ENCODE assay signal across 28 cellular contexts in the genomic region with DNA sequence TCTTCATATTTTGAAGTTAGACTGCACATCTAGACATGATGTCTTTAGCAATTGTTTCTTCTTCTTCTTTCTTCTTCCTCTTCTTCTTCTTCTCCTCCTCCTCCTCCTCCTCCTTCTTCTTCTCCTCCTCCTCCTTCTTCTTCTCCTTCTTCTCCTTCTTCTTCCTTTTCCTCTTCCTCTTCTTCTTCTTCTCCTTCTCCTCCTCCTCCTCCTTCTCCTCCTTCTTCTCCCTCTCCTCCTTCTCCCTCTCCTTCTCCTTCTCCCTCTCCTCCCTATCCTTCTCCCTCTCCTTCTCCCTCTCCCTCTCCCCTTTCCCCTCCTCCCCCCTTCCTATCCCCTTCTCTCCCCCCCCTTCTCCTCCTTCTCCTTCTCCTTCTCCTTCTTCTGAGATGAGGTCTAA.
"Had no signal": no experiment of that assay in that cellular context is flagged by ENCODE, and none has a peak within 500 bp of the region (broad histone marks: within the 10 kb centered on the region; RNA-seq: fewer than 3 reads in every experiment).

No MANE protein-coding gene starts in this region.

- H3K4me1 ChIP-seq: colonic mucosa had no signal

- H3K27ac ChIP-seq: body of pancreas, colonic mucosa had no signal

- H3K27ac Mint-ChIP-seq: activated CD4-positive, alpha-beta T cell treated with anti-CD3 and anti-CD28 coated beads, Interleukin-2, amount 10 ng/mL, durations not matched to agents 7 days and 5 days; activated CD8-positive, alpha-beta T cell treated with anti-CD3 and anti-CD28 coated beads for 36 hours; activated naive CD8-positive, alpha-beta T cell; activated T-helper 17 cell treated with anti-CD3 and anti-CD28 coated beads, Interleukin-2, amount 50 U/mL, for 72 hours; endodermal cell; T-helper 17 cell; T-helper 2 cell treated with Interferon-gamma antibody and Interleukin-4, amounts not matched to agents 5 μg/mL and 100 μg/mL, for 36 hours had no signal

- H3K9me3 ChIP-seq: body of pancreas, colonic mucosa had no signal

- H3K36me3 ChIP-seq: colonic mucosa had no signal

- H3K4me3 ChIP-seq: body of pancreas, colonic mucosa had no signal

- H3K4me3 Mint-ChIP-seq: activated CD4-positive, alpha-beta T cell treated with anti-CD3 and anti-CD28 coated beads, Interleukin-2, amount 10 ng/mL, durations not matched to agents 7 days and 5 days; activated CD8-positive, alpha-beta T cell treated with anti-CD3 and anti-CD28 coated beads for 36 hours; activated naive CD8-positive, alpha-beta T cell; activated T-cell treated with anti-CD3 and anti-CD28 coated beads, Interleukin-2, amount 50 U/mL, for 4 hours; activated T-helper 17 cell treated with anti-CD3 and anti-CD28 coated beads, Interleukin-2, amount 50 U/mL, for 72 hours; endodermal cell; T-helper 17 cell; T-helper 2 cell treated with Interferon-gamma antibody and Interleukin-4, amounts not matched to agents 5 μg/mL and 100 μg/mL, for 36 hours had no signal

- ATAC-seq: activated CD8-positive, alpha-beta T cell treated with anti-CD3 and anti-CD28 coated beads for 36 hours; activated T-cell treated with anti-CD3 and anti-CD28 coated beads, Interleukin-2, amount 50 U/mL, for 4 hours; activated T-helper 17 cell treated with anti-CD3 and anti-CD28 coated beads, Interleukin-2, amount 50 U/mL, for 72 hours; body of pancreas; esophagus mucosa; T-helper 17 cell had no signal

- DNase-seq: activated CD4-positive, alpha-beta T cell treated with anti-CD3 and anti-CD28 coated beads for 1 hour; activated CD4-positive, alpha-beta T cell treated with anti-CD3 and anti-CD28 coated beads for 4 hours; activated CD4-positive, alpha-beta T cell treated with anti-CD3 and anti-CD28 coated beads, Interleukin-2, amount 10 ng/mL, durations not matched to agents 7 days and 5 days; activated CD4-positive, alpha-beta T cell treated with anti-CD3 and anti-CD28 coated beads, Interleukin-2, amount 50 U/mL, for 48 hours; activated CD8-positive, alpha-beta memory T cell treated with anti-CD3 and anti-CD28 coated beads for 24 hours; activated CD8-positive, alpha-beta T cell treated with anti-CD3 and anti-CD28 coated beads for 36 hours; activated effector memory CD4-positive, alpha-beta T cell treated with Interleukin-2 at 50 U/mL for 16 hours; activated gamma-delta T cell treated with Interleukin-2 at 50 U/mL for 16 hours; activated naive CD4-positive, alpha-beta T cell treated with anti-CD3 and anti-CD28 coated beads, Interleukin-2, amount 50 U/mL, for 16 hours; activated naive CD4-positive, alpha-beta T cell treated with Interleukin-2 at 50 U/mL for 16 hours; activated T-cell treated with anti-CD3 and anti-CD28 coated beads, Interleukin-2, amount 50 U/mL, for 4 hours; amniotic stem cell; aorta; body of pancreas; central memory CD4-positive, alpha-beta T cell; cerebellar nuclear complex; colonic mucosa; effector memory CD4-positive, alpha-beta T cell; endodermal cell; foreskin fibroblast; head of caudate nucleus; T-helper 1 cell; T-helper 17 cell; T1000 had no signal

- H3K27me3 Mint-ChIP-seq: activated CD4-positive, alpha-beta T cell treated with anti-CD3 and anti-CD28 coated beads, Interleukin-2, amount 10 ng/mL, durations not matched to agents 7 days and 5 days; activated CD8-positive, alpha-beta T cell treated with anti-CD3 and anti-CD28 coated beads for 36 hours; activated naive CD8-positive, alpha-beta T cell; activated T-helper 17 cell treated with anti-CD3 and anti-CD28 coated beads, Interleukin-2, amount 50 U/mL, for 72 hours; T-helper 17 cell had no signal

- H3K27me3 ChIP-seq: body of pancreas, colonic mucosa had no signal
